Comparison of ENCODE assay signal across 8 cellular contexts in genomic region chr6:166775180-166775922, GRCh38.
DNase-seq lines count a peak whose midpoint lies in the region; ATAC-seq and TF ChIP-seq lines count a peak whose summit lies in the region.

No MANE protein-coding gene starts in this region.

- H3K27me3 ChIP-seq in HCT116 (ENCODE audit: insufficient read depth, low read length) (no peaks in the 10 kb centered on the region), dorsolateral prefrontal cortex (no peaks in the 10 kb centered on the region)

- peak; percentile 85 for ATAC-seq in HCT116
- ATAC-seq in GM18520 (IDR thresholded peaks at IDR 0.05; ENCODE audit: unreplicated experiment) = no peak

- no peaks in the 10 kb centered on the region for H3K36me3 ChIP-seq in HCT116 (ENCODE audit: control insufficient read depth in 1 of 2, insufficient read depth in 2 of 2, low read length in 2 of 2)

- peaks cover 7% of the 10 kb centered on the region for H3K4me1 Mint-ChIP-seq in activated CD4-positive, alpha-beta T cell treated with anti-CD3 and anti-CD28 coated beads, Interleukin-2, amount 10 ng/mL, durations not matched to agents 7 days and 5 days

- POLR2A ChIA-PET in HCT116 (lab: Charles Lee) = interaction anchor here (1.9 kb wide), 1 partner anchor 214 kb away, joined by 4 read pairs; no protein-coding TSS in a partner anchor
- POLR2A ChIA-PET in activated CD4-positive, alpha-beta T cell treated with anti-CD3 and anti-CD28 coated beads, Interleukin-2, amount 10 ng/mL, durations not matched to agents 7 days and 5 days (lab: Charles Lee) = interaction anchor here (0.8 kb wide), 1 partner anchor 10 kb away, joined by 4 read pairs; no protein-coding TSS in a partner anchor

- H3K4me2 ChIP-seq in HCT116 (ENCODE audit: low read length) = peak overlapping the region; percentile 21

- no peak overlapping the region for H3K4me3 ChIP-seq in HCT116 (replicated peaks in 1 of 2; ENCODE audit: low read depth in 1 of 2, low read length in 2 of 2)
- H3K4me3 ChIP-seq in dorsolateral prefrontal cortex = no peak overlapping the region

- H3K4me1 ChIP-seq in HCT116 (ENCODE audit: control insufficient read depth in 1 of 2, insufficient read depth in 2 of 2, low read length in 2 of 2) = peaks cover 0 to 15% of the 10 kb centered on the region in 2 experiments; a peak in 1 of 4 replicates

- TF ChIP-seq POLR2A in HCT116 (IDR thresholded peaks at IDR 0.05; ENCODE audit: borderline replicate concordance, extremely low read depth, insufficient read depth, insufficient read length) = no peak

- TF ChIP-seq CTCF in HCT116 (IDR thresholded peaks at IDR 0.05 in 2 of 3, conservative IDR thresholded peaks at IDR 0.05 in 1 of 3; ENCODE audit: borderline replicate concordance in 1 of 3, insufficient read depth in 1 of 3, low read depth in 2 of 3, low read length in 2 of 3) (peak; percentile 83 to 88 (median 86)), dorsolateral prefrontal cortex (IDR thresholded peaks at IDR 0.05 in 54 of 56, conservative IDR thresholded peaks at IDR 0.05 in 2 of 56; ENCODE audit: low read depth in 1 of 56, partially characterized antibody in 56 of 56) (peak; percentile 68 to 92 (median 84))

- no peaks in the 10 kb centered on the region for H3K9me2 ChIP-seq in HCT116 (ENCODE audit: insufficient read depth)

- intact Hi-C loops in HCT116 (cut with micrococcal nuclease) (loop anchor here (1.0 to 10.0 kb wide), 5 partner anchors 176 to 509 kb away; no protein-coding TSS in a partner anchor), dorsolateral prefrontal cortex (cut with DNase I) (loop anchor here (2.0 to 5.0 kb wide), 3 partner anchors 213 to 367 kb away; no protein-coding TSS in a partner anchor)

- RAD21 ChIA-PET in HCT116 (lab: Charles Lee; ENCODE audit: low non-redundant PET in 1 of 2, low total read pairs in 2 of 2, uncharacterized antibody in 2 of 2, unreplicated experiment in 2 of 2) = interaction anchor here (0.6 to 4.3 kb wide), 7 partner anchors 12 to 367 kb away, joined by 3 to 13 read pairs (median 6); partner anchors contain the start of gene RPS6KA2 (in 1 of the 2)

- no peak overlapping the region for H3K27ac ChIP-seq in HCT116 (ENCODE audit: low read depth, low read length)
- H3K27ac ChIP-seq in dorsolateral prefrontal cortex = no peak overlapping the region

- H2AFZ ChIP-seq in HCT116 (ENCODE audit: low read depth, low read length, poor library complexity, severe bottlenecking) = no peak overlapping the region

- peak; percentile 88 for DNase-seq in DMS 273 (lab: John Stamatoyannopoulos, UW; ENCODE audit: unreplicated experiment)
- peak; percentile 51 for DNase-seq in HCT116 (ENCODE audit: low read depth, low spot score)
- peak; percentile 39 for DNase-seq in NCI-H345 treated with DMSO at 0.1 percent for 48 hours (lab: John Stamatoyannopoulos, UW; ENCODE audit: unreplicated experiment)
- DNase-seq in activated CD4-positive, alpha-beta T cell treated with anti-CD3 and anti-CD28 coated beads, Interleukin-2, amount 10 ng/mL, durations not matched to agents 7 days and 5 days = peak; percentile 75
- peak in 7 of 10 donors; percentile 39 to 77 (median 57) for DNase-seq in dorsolateral prefrontal cortex
- peak; percentile 76 to 84 for DNase-seq in lung microvascular endothelial cell (ENCODE audit: low read depth in 2 of 2)
- DNase-seq in stimulated activated CD8-positive, alpha-beta memory T cell treated with anti-CD3 and anti-CD28 coated beads, Interleukin-2, amount 100 ng/mL, for 1 hour (ENCODE audit: low read depth in 2 of 2) = peak; percentile 26 to 42

- H3K9me3 Mint-ChIP-seq in activated CD4-positive, alpha-beta T cell treated with anti-CD3 and anti-CD28 coated beads, Interleukin-2, amount 10 ng/mL, durations not matched to agents 7 days and 5 days = no peaks in the 10 kb centered on the region

- no peaks in the 10 kb centered on the region for H4K20me1 ChIP-seq in HCT116 (ENCODE audit: insufficient read depth)

- H3K79me2 ChIP-seq in HCT116 (ENCODE audit: insufficient read depth, low read length) = no peaks in the 10 kb centered on the region

- H3K27me3 Mint-ChIP-seq in activated CD4-positive, alpha-beta T cell treated with anti-CD3 and anti-CD28 coated beads, Interleukin-2, amount 10 ng/mL, durations not matched to agents 7 days and 5 days = peaks cover 2% of the 10 kb centered on the region

- H3K27ac Mint-ChIP-seq in activated CD4-positive, alpha-beta T cell treated with anti-CD3 and anti-CD28 coated beads, Interleukin-2, amount 10 ng/mL, durations not matched to agents 7 days and 5 days = peak overlapping the region; percentile 50

- H3K9ac ChIP-seq in HCT116 (ENCODE audit: low read length) = no peak overlapping the region

- no TSS peak for BruUV-seq in HCT116 (replicated peaks; lab: Mats Ljungman, UMichigan)

- TF ChIP-seq RAD21 in HCT116 (IDR thresholded peaks at IDR 0.05; ENCODE audit: low read depth) = peak; percentile 92

- no peaks in the 10 kb centered on the region for H3K9me3 ChIP-seq in HCT116 (ENCODE audit: control insufficient read depth in 1 of 2, insufficient read depth in 1 of 2, low read depth in 1 of 2, low read length in 2 of 2)

- no peaks in the 10 kb centered on the region for H3K36me3 Mint-ChIP-seq in activated CD4-positive, alpha-beta T cell treated with anti-CD3 and anti-CD28 coated beads, Interleukin-2, amount 10 ng/mL, durations not matched to agents 7 days and 5 days (ENCODE audit: low read depth)

- CTCF ChIA-PET in HCT116 (lab: Charles Lee) = interaction anchor here (0.6 to 3.0 kb wide), 24 partner anchors 10 to 618 kb away, joined by 3 to 28 read pairs (median 6); partner anchors contain the start of genes CEP43, RNASET2 and UNC93A
- CTCF ChIA-PET in activated CD4-positive, alpha-beta T cell treated with anti-CD3 and anti-CD28 coated beads, Interleukin-2, amount 10 ng/mL, durations not matched to agents 7 days and 5 days (lab: Charles Lee) = interaction anchor here (0.6 to 1.9 kb wide), 17 partner anchors 8 to 515 kb away, joined by 3 to 6 read pairs (median 3); no protein-coding TSS in a partner anchor

- H3K4me3 Mint-ChIP-seq in activated CD4-positive, alpha-beta T cell treated with anti-CD3 and anti-CD28 coated beads, Interleukin-2, amount 10 ng/mL, durations not matched to agents 7 days and 5 days = no peak overlapping the region

TF ChIP-seq in HCT116, 20 proteins besides CTCF, POLR2A, EP300 and RAD21:
- TF ChIP-seq REST (IDR thresholded peaks at IDR 0.05; ENCODE audit: low read depth) (no peak), SP1 (IDR thresholded peaks at IDR 0.05; ENCODE audit: low read depth) (no peak), SRF (IDR thresholded peaks at IDR 0.05; ENCODE audit: low read depth) (no peak), EGR1 (IDR thresholded peaks at IDR 0.05; ENCODE audit: low read depth) (no peak), MAX (IDR thresholded peaks at IDR 0.05) (peak; percentile 42; the same call in 1 of the 2 replicates), CEBPB (IDR thresholded peaks at IDR 0.05; ENCODE audit: low read depth) (no peak), ATF3 (IDR thresholded peaks at IDR 0.05) (no peak)

Comparison
In these comparisons a context has a peak if more than half of its experiments do, and no peak if none do; other contexts are left out.
1. DNase-seq: peak in every context shown above with its lines; median percentile 88 in DMS 273; 80 in lung microvascular endothelial cell; 75 in activated CD4-positive, alpha-beta T cell treated with anti-CD3 and anti-CD28 coated beads, Interleukin-2, amount 10 ng/mL, durations not matched to agents 7 days and 5 days; 57 in dorsolateral prefrontal cortex; 51 in HCT116; 39 in NCI-H345 treated with DMSO at 0.1 percent for 48 hours; 34 in stimulated activated CD8-positive, alpha-beta memory T cell treated with anti-CD3 and anti-CD28 coated beads, Interleukin-2, amount 100 ng/mL, for 1 hour.